ENCODE assay signal across 8 cellular contexts in the genomic region with DNA sequence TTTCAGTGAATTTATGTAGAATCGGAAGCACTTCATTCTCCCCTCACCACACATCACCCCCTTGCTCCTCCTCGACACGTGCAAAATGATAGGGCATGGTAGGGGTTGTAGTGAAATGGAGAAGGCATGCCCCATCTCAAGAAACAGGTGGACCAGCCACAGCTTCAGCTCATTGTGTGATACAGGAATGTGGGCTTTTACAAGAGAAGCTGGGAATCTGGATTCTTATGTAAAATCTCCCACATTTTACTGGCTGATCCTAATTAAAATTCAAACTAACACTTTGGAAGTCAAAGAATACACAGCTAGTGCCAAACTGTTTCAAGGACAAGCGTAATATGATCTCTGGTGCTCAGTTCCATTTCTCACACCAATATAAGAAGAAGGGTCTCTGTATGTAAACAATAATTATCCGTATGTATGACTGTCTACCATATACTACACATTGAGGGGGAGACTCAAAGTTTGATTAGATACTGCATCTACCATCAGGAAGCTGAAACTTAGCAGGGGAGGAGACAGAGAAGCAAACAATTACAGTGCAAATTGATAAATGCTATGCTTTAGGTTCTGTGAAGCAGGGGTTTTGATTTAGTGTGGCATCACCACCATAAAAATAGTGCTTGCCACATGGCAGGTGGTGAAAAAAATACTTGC. TPM values are rescaled to one million over a fixed set of nuclear protein-coding genes. Genes with fewer than 3 reads are reported as not detected.
DNase-seq lines count a peak whose midpoint lies in the region; ATAC-seq, FAIRE-seq and TF ChIP-seq lines count a peak whose summit lies in the region.

No MANE protein-coding gene starts in this region.

- BruUV-seq in GM12878 (replicated peaks; lab: Mats Ljungman, UMichigan) = no TSS peak

- no peak for TF ChIP-seq RAD21 in GM12878 (IDR thresholded peaks at IDR 0.05; ENCODE audit: insufficient read depth, low read depth, low read length)

- no peaks in the 10 kb centered on the region for H4K20me1 ChIP-seq in GM12878 (ENCODE audit: control insufficient read depth, insufficient read depth)

- POLR2A ChIA-PET in GM12878 (lab: Charles Lee) = interaction anchor here (0.5 to 1.1 kb wide), 3 partner anchors 31 to 41 kb away, joined by 3 to 7 read pairs (median 3); no protein-coding TSS in a partner anchor

- CTCF ChIA-PET in activated CD8-positive, alpha-beta memory T cell treated with anti-CD3 and anti-CD28 coated beads, Interleukin-2, amount 10 ng/mL, durations not matched to agents 7 days and 5 days (lab: Charles Lee) = interaction anchor here (1.1 to 25.7 kb wide), 4 partner anchors 10 to 217 kb away, joined by 3 to 257 read pairs (median 6); partner anchors contain the start of gene RNF146
- CTCF ChIA-PET in GM12878 (lab: Yijun Ruan, JAX) = interaction anchor here (0.9 to 2.6 kb wide), 5 partner anchors 20 to 192 kb away, joined by 3 to 11 read pairs (median 6); no protein-coding TSS in a partner anchor

- peaks cover 36% of the 10 kb centered on the region for H3K4me1 Mint-ChIP-seq in activated CD8-positive, alpha-beta memory T cell treated with anti-CD3 and anti-CD28 coated beads, Interleukin-2, amount 10 ng/mL, durations not matched to agents 7 days and 5 days

- H3K79me2 ChIP-seq in GM12878 (ENCODE audit: control insufficient read depth, insufficient read depth, low read length) = no peaks in the 10 kb centered on the region

- peak overlapping the region; percentile 61 for H3K4me3 Mint-ChIP-seq in activated CD8-positive, alpha-beta memory T cell treated with anti-CD3 and anti-CD28 coated beads, Interleukin-2, amount 10 ng/mL, durations not matched to agents 7 days and 5 days

- TF ChIP-seq EP300 in GM12878 (IDR thresholded peaks at IDR 0.05; ENCODE audit: borderline replicate concordance in 1 of 2, control insufficient read depth in 1 of 2, low read depth in 2 of 2, low read length in 2 of 2) = no peak

- no peak for FAIRE-seq in GM12878 (lab: Jason Lieb, UNC)

- 89% methylated on average over 5 of the region's 5 CpGs for WGBS in GM12878 (ENCODE audit: insufficient coverage, insufficient replicate concordance, low lambda C conversion rate, missing lambda C conversion rate)

- H3K27me3 ChIP-seq in GM12878 (replicated peaks in 1 of 2; ENCODE audit: control insufficient read depth in 2 of 2, insufficient read depth in 2 of 2, low read length in 1 of 2) (no peaks in the 10 kb centered on the region), skeletal muscle tissue (ENCODE audit: control insufficient read depth in 3 of 3, insufficient read depth in 3 of 3, low read length in 3 of 3) (no peaks in the 10 kb centered on the region)

- no peak for TF ChIP-seq POLR2A in GM12878 (IDR thresholded peaks at IDR 0.05; ENCODE audit: low read depth, low read length)

- H3K4me2 ChIP-seq in GM12878 (ENCODE audit: control insufficient read depth, insufficient read depth) = peak overlapping the region; percentile 54

- H3K9me3 Mint-ChIP-seq in activated CD8-positive, alpha-beta memory T cell treated with anti-CD3 and anti-CD28 coated beads, Interleukin-2, amount 10 ng/mL, durations not matched to agents 7 days and 5 days (ENCODE audit: low read depth) = peaks cover 8% of the 10 kb centered on the region

- no peak for DNase-seq in activated CD8-positive, alpha-beta memory T cell treated with anti-CD3 and anti-CD28 coated beads, Interleukin-2, amount 10 ng/mL, durations not matched to agents 7 days and 5 days
- no peak for DNase-seq in activated CD8-positive, alpha-beta memory T cell treated with anti-CD3 and anti-CD28 coated beads for 24 hours
- DNase-seq in GM12878 (ENCODE audit: low read depth, low spot score) = no peak
- no peak for DNase-seq in GM19240 (ENCODE audit: insufficient read length, low spot score)
- no peak for DNase-seq in DMS153 (lab: John Stamatoyannopoulos, UW)
- no peak for DNase-seq in COLO668 (lab: John Stamatoyannopoulos, UW; ENCODE audit: unreplicated experiment)

- H3K4me1 ChIP-seq in GM12878 (ENCODE audit: control insufficient read depth, insufficient read depth, low read length) (peaks cover 9% of the 10 kb centered on the region), skeletal muscle tissue (ENCODE audit: control insufficient read depth in 3 of 3, insufficient read depth in 3 of 3, low read length in 3 of 3) (peaks cover 0 to 6% (median 4%) of the 10 kb centered on the region in 3 donors)

- RAD21 ChIA-PET in GM12878 (lab: Charles Lee; ENCODE audit: unreplicated experiment) = interaction anchor here (0.9 to 1.5 kb wide), 6 partner anchors 12 to 62 kb away, joined by 3 to 4 read pairs (median 3); no protein-coding TSS in a partner anchor

- H3K9me3 ChIP-seq in GM12878 (replicated peaks; ENCODE audit: control insufficient read depth, insufficient read depth, low read length) = no peaks in the 10 kb centered on the region
- H3K9me3 ChIP-seq in skeletal muscle tissue (ENCODE audit: control insufficient read depth in 3 of 3, low read length in 3 of 3) = no peaks in the 10 kb centered on the region

- H3K4me3 ChIP-seq in GM12878 (peak overlapping the region; percentile 9; the same call in 1 of the 2 replicates), skeletal muscle tissue (ENCODE audit: low read length in 3 of 3) (peak overlapping the region in 2 of 3 donors; percentile 16 to 32)

- H3K36me3 ChIP-seq in GM12878 (ENCODE audit: control insufficient read depth in 2 of 2, insufficient read depth in 2 of 2, low read length in 1 of 2) = no peaks in the 10 kb centered on the region
- no peaks in the 10 kb centered on the region for H3K36me3 ChIP-seq in skeletal muscle tissue (ENCODE audit: control insufficient read depth in 3 of 3, insufficient read depth in 3 of 3, low read length in 3 of 3)

- in situ Hi-C loops in GM12878 (cut with MboI) = no loop called here

- SMC1A ChIA-PET in GM12878 (lab: Charles Lee; ENCODE audit: uncharacterized antibody, unreplicated experiment) = interaction anchor here (1.2 to 2.7 kb wide), 9 partner anchors 11 to 160 kb away, joined by 3 to 21 read pairs (median 6); no protein-coding TSS in a partner anchor

- H3K27me3 Mint-ChIP-seq in activated CD8-positive, alpha-beta memory T cell treated with anti-CD3 and anti-CD28 coated beads, Interleukin-2, amount 10 ng/mL, durations not matched to agents 7 days and 5 days = no peaks in the 10 kb centered on the region

- H3K36me3 Mint-ChIP-seq in activated CD8-positive, alpha-beta memory T cell treated with anti-CD3 and anti-CD28 coated beads, Interleukin-2, amount 10 ng/mL, durations not matched to agents 7 days and 5 days = peaks cover 69% of the 10 kb centered on the region

- ATAC-seq in activated CD8-positive, alpha-beta memory T cell treated with anti-CD3 and anti-CD28 coated beads, Interleukin-2, amount 10 ng/mL, durations not matched to agents 7 days and 5 days = peak; percentile 6
- ATAC-seq in HG03175 (IDR thresholded peaks at IDR 0.05; ENCODE audit: unreplicated experiment) (peak; percentile 22), GM12878 (peak; percentile 15)

- H3K9ac ChIP-seq in GM12878 (ENCODE audit: control insufficient read depth, insufficient read depth, low read length) = no peak overlapping the region
- H3K9ac ChIP-seq in skeletal muscle tissue (ENCODE audit: low read depth in 1 of 3, low read length in 3 of 3) = no peak overlapping the region

- intact Hi-C loops in GM12878 (cut with micrococcal nuclease; ENCODE audit: unreplicated experiment) = no loop called here

- TF ChIP-seq CTCF in GM12878 (IDR thresholded peaks at IDR 0.05 in 2 of 3, conservative IDR thresholded peaks at IDR 0.05 in 1 of 3; ENCODE audit: control insufficient read depth in 2 of 3, extremely low read depth in 1 of 3, insufficient read depth in 1 of 3, low read depth in 3 of 3, low read length in 3 of 3) = no peak

- H3K27ac ChIP-seq in GM12878 (ENCODE audit: control insufficient read depth, insufficient read depth) (no peak overlapping the region), skeletal muscle tissue (ENCODE audit: low read depth, low read length) (no peak overlapping the region)

- peak overlapping the region; percentile 88 for H3K27ac Mint-ChIP-seq in activated CD8-positive, alpha-beta memory T cell treated with anti-CD3 and anti-CD28 coated beads, Interleukin-2, amount 10 ng/mL, durations not matched to agents 7 days and 5 days

- H2AFZ ChIP-seq in GM12878 (ENCODE audit: control insufficient read depth, low read depth, low read length) = peak overlapping the region; percentile 71

TF ChIP-seq in GM12878, 131 proteins besides CTCF, POLR2A, EP300 and RAD21 (continues in another document):
- TF ChIP-seq RUNX3 (IDR thresholded peaks at IDR 0.05; ENCODE audit: low read length) = no peak
- TF ChIP-seq, protein P1, sequence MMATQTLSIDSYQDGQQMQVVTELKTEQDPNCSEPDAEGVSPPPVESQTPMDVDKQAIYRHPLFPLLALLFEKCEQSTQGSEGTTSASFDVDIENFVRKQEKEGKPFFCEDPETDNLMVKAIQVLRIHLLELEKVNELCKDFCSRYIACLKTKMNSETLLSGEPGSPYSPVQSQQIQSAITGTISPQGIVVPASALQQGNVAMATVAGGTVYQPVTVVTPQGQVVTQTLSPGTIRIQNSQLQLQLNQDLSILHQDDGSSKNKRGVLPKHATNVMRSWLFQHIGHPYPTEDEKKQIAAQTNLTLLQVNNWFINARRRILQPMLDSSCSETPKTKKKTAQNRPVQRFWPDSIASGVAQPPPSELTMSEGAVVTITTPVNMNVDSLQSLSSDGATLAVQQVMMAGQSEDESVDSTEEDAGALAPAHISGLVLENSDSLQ (IDR thresholded peaks at IDR 0.05) = no peak
- TF ChIP-seq CREB1 (IDR thresholded peaks at IDR 0.05; ENCODE audit: low read depth) = no peak
- TF ChIP-seq CBX5 (IDR thresholded peaks at IDR 0.05; ENCODE audit: low read depth) = no peak

RNA-seq across cellular contexts. Expression of gene KIAA0408, which starts 24.3 kb away (rescaled TPM):
- total RNA-seq in activated CD8-positive, alpha-beta memory T cell treated with anti-CD3 and anti-CD28 coated beads, Interleukin-2, amount 10 ng/mL, durations not matched to agents 7 days and 5 days = 10 to 100 TPM in 1 of 2 experiments, 1 to 10 TPM in 1; 9.9 to 25.6 TPM
- total RNA-seq in GM12878 (2013; cell fraction: nucleolus; rRNA removed) = not detected in 2 replicates
- total RNA-seq in GM12878 (2014; rRNA removed) (0.06 and 0.11 TPM in 2 replicates), GM12878 (2014; rRNA removed; fragmentation: Illumina TruSeq; extraction: Trizol) (0.04 TPM in 1 of 2 replicates, not detected in the other), GM12878 (2021) (not detected in 2 replicates), skeletal muscle tissue (15.7 TPM)
- polyA plus RNA-seq in GM12878 (2011; ENCODE audit: low read depth) = 0.07 TPM
- polyA plus RNA-seq in GM12878 (2011; rRNA removed) (0.30 and 0.76 TPM in 2 replicates), GM12878 (2014; fragmentation: Illumina TruSeq; extraction: Trizol) (0.07 and 0.10 TPM in 2 replicates), GM12878 (2014; fragmentation: Nextera tagmentation; extraction: Ambion mirVana) (not detected), GM12878 (2014; rRNA removed) (0.03 TPM in 2 replicates), GM12878 (2016; fragmentation: Nextera tagmentation; extraction: Ambion mirVana) (under 1 TPM in 1 of 2 experiments, not detected in 1; 0.10 TPM)
- polyA plus RNA-seq in GM12878 (2011; cell fraction: cytosol; rRNA removed) = 0.25 and 0.28 TPM in 2 replicates
- 0.83 and 1.1 TPM in 2 replicates for polyA plus RNA-seq in GM12878 (2011; cell fraction: nucleus; rRNA removed)
- polyA plus RNA-seq in GM12878 (2012) = 0.07 and 0.34 TPM in 2 replicates
- 0.07 and 0.21 TPM in 2 replicates for polyA minus RNA-seq in GM12878 (2011; rRNA and poly(A)+ RNA removed)
- polyA minus RNA-seq in GM12878 (2011; cell fraction: cytosol; rRNA and poly(A)+ RNA removed) = 0.40 TPM in 1 of 2 replicates, not detected in the other
- 0.12 and 0.38 TPM in 2 replicates for polyA minus RNA-seq in GM12878 (2011; cell fraction: nucleus; rRNA and poly(A)+ RNA removed)

Comparison
In these comparisons a context has a peak if more than half of its experiments do, and no peak if none do; other contexts are left out.
1. RNA of gene KIAA0408, which starts 24.3 kb away (total RNA-seq): 9.9 to 25.6 TPM in activated CD8-positive, alpha-beta memory T cell treated with anti-CD3 and anti-CD28 coated beads, Interleukin-2, amount 10 ng/mL, durations not matched to agents 7 days and 5 days and 15.7 TPM in skeletal muscle tissue (single experiment); 0.04 to 0.11 TPM in GM12878; every median in the first group is over 4 times any median in the second.
2. Peak in every context shown above with its lines, with median percentiles within 50 percentile points of each other: ATAC-seq.